22 cellular contexts compared by ENCODE assay signal in the genomic region with DNA sequence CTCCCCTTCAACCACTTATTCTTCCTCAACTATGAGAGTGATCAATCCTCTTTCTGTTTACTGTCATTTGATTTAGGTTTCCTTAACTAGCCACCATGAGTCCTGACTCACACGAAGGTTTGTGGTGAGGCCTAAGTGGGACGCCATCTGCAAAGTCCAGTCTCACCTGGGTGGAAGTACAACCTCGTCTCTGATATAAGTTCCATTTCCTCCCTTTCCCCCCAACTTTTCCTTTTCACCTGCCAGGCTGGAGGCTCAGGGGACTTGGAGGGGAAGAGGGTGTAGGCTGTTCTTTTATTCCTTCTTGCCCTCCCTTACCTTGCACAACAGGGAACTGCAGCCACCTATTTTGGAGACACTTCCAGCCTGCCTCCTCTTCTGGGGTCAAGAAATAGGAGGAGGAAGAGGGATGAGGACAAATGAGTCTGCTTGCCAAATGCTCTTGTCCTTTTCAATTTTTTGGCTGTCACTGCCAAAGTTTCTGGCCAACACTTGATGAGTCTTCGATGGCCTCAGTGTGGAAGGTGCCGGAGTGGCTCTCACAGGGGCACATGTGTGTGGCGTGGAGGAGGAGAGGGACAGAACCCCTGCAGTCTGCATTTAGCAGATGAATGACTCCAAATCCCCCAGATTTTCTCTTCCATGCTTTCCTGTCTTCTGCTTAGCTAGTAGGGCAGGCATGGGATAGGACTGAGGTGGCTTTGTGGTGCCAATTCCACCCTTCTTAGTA.
A peak's percentile ranks its signal among the peaks of the same experiment; 100 is the strongest.
DNase-seq lines count a peak whose midpoint lies in the region; ATAC-seq, FAIRE-seq and TF ChIP-seq lines count a peak whose summit lies in the region.
"Had no signal": no experiment of that assay in that cellular context is flagged by ENCODE, and none has a peak within 500 bp of the region (broad histone marks: within the 10 kb centered on the region; RNA-seq: fewer than 3 reads in every experiment).

No MANE protein-coding gene starts in this region.

- peaks cover 2 to 6% of the 10 kb centered on the region in 2 donors for H3K9me3 Mint-ChIP-seq in activated T-cell treated with anti-CD3 and anti-CD28 coated beads, Interleukin-2, amount 50 U/mL, for 72 hours

- H3K4me1 ChIP-seq in MM.1S (ENCODE audit: low read length) = peaks cover 27% of the 10 kb centered on the region
- H3K4me1 ChIP-seq in mesenchymal stem cell (ENCODE audit: control insufficient read depth, insufficient read depth, low read depth, low read length) = no peaks in the 10 kb centered on the region

- H3K27me3 ChIP-seq in MM.1S (replicated peaks; ENCODE audit: insufficient read depth, low read length) (no peaks in the 10 kb centered on the region), bronchial epithelial cell (ENCODE audit: control insufficient read depth, insufficient read depth, low read length) (no peaks in the 10 kb centered on the region), mesenchymal stem cell (ENCODE audit: control insufficient read depth in 1 of 2, insufficient read depth in 1 of 2, low read length in 2 of 2) (peaks cover 0 to 3% of the 10 kb centered on the region in 2 experiments)
- H3K27me3 ChIP-seq: BE2C had no signal

- H3K27ac ChIP-seq in MM.1S (ENCODE audit: low read length) (no peak overlapping the region; the same call in 1 of the 2 replicates), mesenchymal stem cell (ENCODE audit: low read length, poor library complexity, severe bottlenecking) (no peak overlapping the region)
- H3K27ac ChIP-seq: HL-60 had no signal

- H3K9me2 ChIP-seq in MM.1S (replicated peaks; ENCODE audit: insufficient read depth, low read length) = no peaks in the 10 kb centered on the region

- no peak overlapping the region for H4K91ac ChIP-seq in mesenchymal stem cell (ENCODE audit: low read length)

- no peak overlapping the region for H3K4me3 Mint-ChIP-seq in activated T-cell treated with anti-CD3 and anti-CD28 coated beads, Interleukin-2, amount 50 U/mL, for 72 hours
- H3K4me3 Mint-ChIP-seq: CD4-positive, CD25-positive, alpha-beta regulatory T cell; CD8-positive, alpha-beta memory T cell had no signal

- H3K14ac ChIP-seq in mesenchymal stem cell (ENCODE audit: low read length in 2 of 2) = no peak overlapping the region

- H2BK5ac ChIP-seq in mesenchymal stem cell (ENCODE audit: low read depth, low read length, poor library complexity, severe bottlenecking) = no peak overlapping the region

- H2BK12ac ChIP-seq in mesenchymal stem cell (ENCODE audit: low read length in 2 of 2) = no peak overlapping the region

- H4K8ac ChIP-seq in mesenchymal stem cell (ENCODE audit: low read length) = no peak overlapping the region

- no peak overlapping the region for H3K9ac ChIP-seq in MM.1S (ENCODE audit: low read length)
- no peak overlapping the region for H3K9ac ChIP-seq in mesenchymal stem cell (ENCODE audit: low read length)

- ATAC-seq in activated T-cell treated with anti-CD3 and anti-CD28 coated beads, Interleukin-2, amount 50 U/mL, for 72 hours (replicated peaks in 1 of 2) = no peak
- ATAC-seq in HG02678 (IDR thresholded peaks at IDR 0.05; ENCODE audit: unreplicated experiment) = no peak

- H3K18ac ChIP-seq in mesenchymal stem cell (ENCODE audit: low read depth in 1 of 2, low read length in 2 of 2) = no peak overlapping the region

- no peak overlapping the region for H2BK120ac ChIP-seq in mesenchymal stem cell (ENCODE audit: low read depth, low read length)

- H2AK5ac ChIP-seq in mesenchymal stem cell (ENCODE audit: low read length, severe bottlenecking) = no peak overlapping the region

- no peaks in the 10 kb centered on the region for H3K79me1 ChIP-seq in mesenchymal stem cell (replicated peaks; ENCODE audit: low read length, poor library complexity, severe bottlenecking)

- H3K4me2 ChIP-seq in MM.1S (ENCODE audit: low read depth, low read length) (peak overlapping the region; percentile 80; the same call in 1 of the 2 replicates), mesenchymal stem cell (ENCODE audit: low read length, poor library complexity, severe bottlenecking) (no peak overlapping the region)

- H3K4me3 ChIP-seq in MM.1S (ENCODE audit: low read length) (no peak overlapping the region), bronchial epithelial cell (ENCODE audit: low read depth, low read length) (no peak overlapping the region), mesenchymal stem cell (ENCODE audit: insufficient read depth in 1 of 2, low read depth in 1 of 2, low read length in 2 of 2) (no peak overlapping the region)

- no peaks in the 10 kb centered on the region for H3K36me3 ChIP-seq in MM.1S (replicated peaks; ENCODE audit: insufficient read depth, low read length)
- H3K36me3 ChIP-seq in bronchial epithelial cell (ENCODE audit: control insufficient read depth, insufficient read depth, low read length) = no peaks in the 10 kb centered on the region
- H3K36me3 ChIP-seq in mesenchymal stem cell (ENCODE audit: control insufficient read depth in 1 of 2, insufficient read depth in 2 of 2, low read depth in 1 of 2, low read length in 2 of 2) = no peaks in the 10 kb centered on the region
- H3K36me3 ChIP-seq: BE2C had no signal

- no peak overlapping the region for H2BK15ac ChIP-seq in mesenchymal stem cell (ENCODE audit: low read depth, poor library complexity, severe bottlenecking)

- H3K4ac ChIP-seq in mesenchymal stem cell (ENCODE audit: low read depth in 1 of 2, low read length in 2 of 2) = no peak overlapping the region

- peaks cover 7% of the 10 kb centered on the region for H3K27me3 Mint-ChIP-seq in activated T-cell treated with anti-CD3 and anti-CD28 coated beads, Interleukin-2, amount 50 U/mL, for 72 hours (ENCODE audit: low read depth)
- H3K27me3 Mint-ChIP-seq: CD8-positive, alpha-beta memory T cell had no signal

- TF ChIP-seq POLR2A in GM12891 (IDR thresholded peaks at IDR 0.05; ENCODE audit: low read depth, low read length) = no peak

- WGBS in mesenchymal stem cell = 49% methylated on average over 4 of the region's 6 CpGs

- H4K20me1 ChIP-seq in MM.1S (ENCODE audit: insufficient read depth, low read length) = no peaks in the 10 kb centered on the region

- H2AFZ ChIP-seq in MM.1S (ENCODE audit: low read length) (0 out of 2 replicates have a peak overlapping the region, but pooled peaks have one; percentile 4), mesenchymal stem cell (ENCODE audit: low read depth, low read length) (peak overlapping the region; percentile 42)

- H3K79me2 ChIP-seq in MM.1S (ENCODE audit: low read length) = no peaks in the 10 kb centered on the region

- H3K9me3 ChIP-seq in MM.1S (replicated peaks; ENCODE audit: insufficient read depth, low read length) (no peaks in the 10 kb centered on the region), mesenchymal stem cell (ENCODE audit: control insufficient read depth, low read length) (no peaks in the 10 kb centered on the region)
- H3K9me3 ChIP-seq: BE2C had no signal

- TF ChIP-seq CTCF in MM.1S (IDR thresholded peaks at IDR 0.05; ENCODE audit: low read length) (no peak), bronchial epithelial cell (IDR thresholded peaks at IDR 0.05; ENCODE audit: insufficient read depth, low read length, severe bottlenecking) (no peak)

- in situ Hi-C loops in G401 (cut with HindIII; ENCODE audit: low sequenced_read_pairs) = no loop called here

- no peaks in the 10 kb centered on the region for H3K4me1 Mint-ChIP-seq in activated T-cell treated with anti-CD3 and anti-CD28 coated beads, Interleukin-2, amount 50 U/mL, for 72 hours (ENCODE audit: low read depth)
- H3K4me1 Mint-ChIP-seq: CD4-positive, CD25-positive, alpha-beta regulatory T cell; CD8-positive, alpha-beta memory T cell had no signal

- FAIRE-seq in bronchial epithelial cell (lab: Jason Lieb, UNC) (peak; percentile 55), GM12891 (lab: Jason Lieb, UNC) (no peak)
- FAIRE-seq: A204.1, G401.6 had no signal

- DNase-seq in MM.1S (no peak), bronchial epithelial cell (ENCODE audit: low read depth) (no peak), mesenchymal stem cell (no peak), GM12891 (ENCODE audit: insufficient read length, low spot score) (no peak), G401 (ENCODE audit: low spot score) (no peak)
- no peak for DNase-seq in activated T-cell treated with anti-CD3 and anti-CD28 coated beads, Interleukin-2, amount 50 U/mL, for 72 hours
- DNase-seq: ACHN; BE2C; C1 segment of cervical spinal cord; CD4-positive, CD25-positive, alpha-beta regulatory T cell; CD8-positive, alpha-beta memory T cell; COR-L47; DMS 273 treated with DMSO at 0.1 percent for 48 hours; DMS53; DND-41; EL; GOT3; H7 had no signal

- H3F3A ChIP-seq in MM.1S (ENCODE audit: insufficient read depth, low read length) = peaks cover 14% of the 10 kb centered on the region

- H3K23ac ChIP-seq in mesenchymal stem cell (ENCODE audit: low read length in 2 of 2) = no peak overlapping the region

- H3K36me3 Mint-ChIP-seq in activated T-cell treated with anti-CD3 and anti-CD28 coated beads, Interleukin-2, amount 50 U/mL, for 72 hours (ENCODE audit: insufficient read depth in 2 of 2) = peaks cover 0 to 2% of the 10 kb centered on the region in 2 donors
- H3K36me3 Mint-ChIP-seq: CD4-positive, CD25-positive, alpha-beta regulatory T cell; CD8-positive, alpha-beta memory T cell had no signal

- no peak overlapping the region for H3K27ac Mint-ChIP-seq in activated T-cell treated with anti-CD3 and anti-CD28 coated beads, Interleukin-2, amount 50 U/mL, for 72 hours
- H3K27ac Mint-ChIP-seq: CD8-positive, alpha-beta memory T cell had no signal

TF ChIP-seq in GM12891, 5 proteins besides CTCF, POLR2A, EP300 and RAD21:
- no peak for TF ChIP-seq PAX5 (IDR thresholded peaks at IDR 0.05; ENCODE audit: insufficient read depth, low read length, severe bottlenecking)
- no peak for TF ChIP-seq POU2F2 (IDR thresholded peaks at IDR 0.05; ENCODE audit: low read depth, low read length)
- no peak for TF ChIP-seq TAF1 (IDR thresholded peaks at IDR 0.05; ENCODE audit: low read depth, low read length)
- no peak for TF ChIP-seq SPI1 (IDR thresholded peaks at IDR 0.05; ENCODE audit: low read depth, low read length)
- TF ChIP-seq POLR2AphosphoS5 (IDR thresholded peaks at IDR 0.05; ENCODE audit: low read depth, low read length) = no peak
